In genomic region chr13:98494769-98495168, GRCh38 we compare ENCODE assay signal across 1 cellular context.
TF ChIP-seq lines count a peak whose summit lies in the region.

No MANE protein-coding gene starts in this region.

TF ChIP-seq in IMR-90, 13 proteins besides CTCF, POLR2A, EP300 and RAD21 (continued from another document):
- TF ChIP-seq, protein P1, sequence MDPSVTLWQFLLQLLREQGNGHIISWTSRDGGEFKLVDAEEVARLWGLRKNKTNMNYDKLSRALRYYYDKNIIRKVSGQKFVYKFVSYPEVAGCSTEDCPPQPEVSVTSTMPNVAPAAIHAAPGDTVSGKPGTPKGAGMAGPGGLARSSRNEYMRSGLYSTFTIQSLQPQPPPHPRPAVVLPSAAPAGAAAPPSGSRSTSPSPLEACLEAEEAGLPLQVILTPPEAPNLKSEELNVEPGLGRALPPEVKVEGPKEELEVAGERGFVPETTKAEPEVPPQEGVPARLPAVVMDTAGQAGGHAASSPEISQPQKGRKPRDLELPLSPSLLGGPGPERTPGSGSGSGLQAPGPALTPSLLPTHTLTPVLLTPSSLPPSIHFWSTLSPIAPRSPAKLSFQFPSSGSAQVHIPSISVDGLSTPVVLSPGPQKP (IDR thresholded peaks at IDR 0.05; ENCODE audit: borderline replicate concordance, low read depth, low read length), result no peak
- TF ChIP-seq FOS (IDR thresholded peaks at IDR 0.05; ENCODE audit: low read depth, low read length), result no peak
- TF ChIP-seq MXI1 (IDR thresholded peaks at IDR 0.05; ENCODE audit: borderline replicate concordance, low read depth, low read length), result no peak
- TF ChIP-seq CEBPB (IDR thresholded peaks at IDR 0.05; ENCODE audit: low read depth, low read length), result no peak
- no peak for TF ChIP-seq SMC3 (IDR thresholded peaks at IDR 0.05; ENCODE audit: low read depth, low read length)
- no peak for TF ChIP-seq NFE2L2 (IDR thresholded peaks at IDR 0.05; ENCODE audit: low read depth, low read length)
- TF ChIP-seq MAFK (IDR thresholded peaks at IDR 0.05; ENCODE audit: low read depth, low read length), result no peak
- TF ChIP-seq BHLHE40 (IDR thresholded peaks at IDR 0.05; ENCODE audit: low read depth, low read length), result no peak
- TF ChIP-seq CHD1 (IDR thresholded peaks at IDR 0.05; ENCODE audit: low read depth, low read length), result no peak
- TF ChIP-seq RFX5 (IDR thresholded peaks at IDR 0.05; ENCODE audit: low read depth, low read length), result no peak
- TF ChIP-seq MAZ (IDR thresholded peaks at IDR 0.05; ENCODE audit: borderline replicate concordance, low read depth, low read length), result no peak
- TF ChIP-seq USF2 (IDR thresholded peaks at IDR 0.05; ENCODE audit: low read depth, low read length), result no peak
